34 cellular contexts compared by ENCODE assay signal in genomic region chr7:98300595-98301372, GRCh38. TPM values are rescaled to one million over a fixed set of nuclear protein-coding genes. Genes with fewer than 3 reads are reported as not detected.
A peak's percentile ranks its signal among the peaks of the same experiment; 100 is the strongest.
DNase-seq lines count a peak whose midpoint lies in the region; ATAC-seq, FAIRE-seq and TF ChIP-seq lines count a peak whose summit lies in the region.
"Had no signal": no experiment of that assay in that cellular context is flagged by ENCODE, and none has a peak within 500 bp of the region (broad histone marks: within the 10 kb centered on the region; RNA-seq: fewer than 3 reads in every experiment).

No MANE protein-coding gene starts in this region.

- WGBS in heart right ventricle, 2 donors: 75 to 86% methylated on average over 23 to 26 of the region's 26 CpGs
- WGBS in mesodermal cell (ENCODE audit: insufficient coverage in 2 of 2), 2 experiments: 81 to 87% methylated on average over 19 to 26 of the region's 26 CpGs

- H3K27ac ChIP-seq in cardiac muscle cell: peak overlapping the region; percentile 62
- no peak overlapping the region for H3K27ac ChIP-seq in heart right ventricle
- H3K27ac ChIP-seq in mesodermal cell (ENCODE audit: low read depth, low read length, severe bottlenecking): peak overlapping the region; percentile 29
- H3K27ac ChIP-seq: breast epithelium, C4-2B, GM23248, pancreas, Peyer's patch, thoracic aorta, vagina had no signal

- intact Hi-C loops in heart right ventricle (cut with DNase I): loop anchor here in 1 of 10 donors (5.0 kb wide), 1 partner anchor 112 kb away; no protein-coding TSS in a partner anchor

- H3K9me3 Mint-ChIP-seq in endothelial cell (ENCODE audit: unreplicated experiment): no peaks in the 10 kb centered on the region
- H3K9me3 Mint-ChIP-seq: activated CD4-positive, alpha-beta T cell treated with anti-CD3 and anti-CD28 coated beads, Interleukin-2, amount 10 ng/mL, durations not matched to agents 24 days and 14 days; activated naive CD4-positive, alpha-beta T cell treated with anti-CD3 and anti-CD28 coated beads, Interleukin-2, amount 50 U/mL, for 24 hours; natural killer cell; stimulated activated naive CD8-positive, alpha-beta T cell treated with anti-CD3 and anti-CD28 coated beads, Interleukin-15, amount 100 ng/mL, for 72 hours had no signal

- TF ChIP-seq CTCF in cardiac muscle cell (IDR thresholded peaks at IDR 0.05; ENCODE audit: low read depth, low read length) (no peak), heart right ventricle (IDR thresholded peaks at IDR 0.05) (no peak), endothelial cell (IDR thresholded peaks at IDR 0.05; ENCODE audit: unreplicated experiment) (no peak)

- peak overlapping the region; percentile 42 for H3K4me3 Mint-ChIP-seq in endothelial cell (ENCODE audit: unreplicated experiment)
- H3K4me3 Mint-ChIP-seq: activated CD4-positive, alpha-beta T cell treated with anti-CD3 and anti-CD28 coated beads, Interleukin-2, amount 10 ng/mL, durations not matched to agents 24 days and 14 days; activated naive CD4-positive, alpha-beta T cell treated with anti-CD3 and anti-CD28 coated beads, Interleukin-2, amount 50 U/mL, for 24 hours; natural killer cell; stimulated activated naive CD8-positive, alpha-beta T cell treated with anti-CD3 and anti-CD28 coated beads, Interleukin-15, amount 100 ng/mL, for 72 hours had no signal

- FAIRE-seq in urothelium cell line (lab: Jason Lieb, UNC): peak; percentile 32
- FAIRE-seq: colon, pancreas had no signal

- H3K9me3 ChIP-seq in cardiac muscle cell (ENCODE audit: low read depth): no peaks in the 10 kb centered on the region
- H3K9me3 ChIP-seq in heart right ventricle: no peaks in the 10 kb centered on the region
- no peaks in the 10 kb centered on the region for H3K9me3 ChIP-seq in mesodermal cell (ENCODE audit: control insufficient read depth, low read length)
- H3K9me3 ChIP-seq: pancreas, Peyer's patch, thoracic aorta, vagina had no signal

- H3K27me3 Mint-ChIP-seq in endothelial cell (ENCODE audit: unreplicated experiment): peaks cover 1% of the 10 kb centered on the region
- H3K27me3 Mint-ChIP-seq: activated CD4-positive, alpha-beta T cell treated with anti-CD3 and anti-CD28 coated beads, Interleukin-2, amount 10 ng/mL, durations not matched to agents 24 days and 14 days; activated naive CD4-positive, alpha-beta T cell treated with anti-CD3 and anti-CD28 coated beads, Interleukin-2, amount 50 U/mL, for 24 hours; stimulated activated naive CD8-positive, alpha-beta T cell treated with anti-CD3 and anti-CD28 coated beads, Interleukin-15, amount 100 ng/mL, for 72 hours had no signal

- H3K4me3 ChIP-seq in cardiac muscle cell: no peak overlapping the region
- no peak overlapping the region for H3K4me3 ChIP-seq in heart right ventricle
- H3K4me3 ChIP-seq in mesodermal cell (ENCODE audit: extremely low read depth, insufficient read depth, low read length, poor library complexity, severe bottlenecking): no peak overlapping the region
- H3K4me3 ChIP-seq: breast epithelium, GM23248, pancreas, Peyer's patch, smooth muscle cell, thoracic aorta, vagina had no signal

- ATAC-seq in heart right ventricle: no peak
- ATAC-seq: left ventricle myocardium superior, natural killer cell, pancreas had no signal

- H3K4me1 Mint-ChIP-seq in endothelial cell (ENCODE audit: unreplicated experiment): no peaks in the 10 kb centered on the region
- H3K4me1 Mint-ChIP-seq: activated CD4-positive, alpha-beta T cell treated with anti-CD3 and anti-CD28 coated beads, Interleukin-2, amount 10 ng/mL, durations not matched to agents 24 days and 14 days; activated naive CD4-positive, alpha-beta T cell treated with anti-CD3 and anti-CD28 coated beads, Interleukin-2, amount 50 U/mL, for 24 hours; stimulated activated naive CD8-positive, alpha-beta T cell treated with anti-CD3 and anti-CD28 coated beads, Interleukin-15, amount 100 ng/mL, for 72 hours had no signal

- peaks cover 37% of the 10 kb centered on the region for H3K4me1 ChIP-seq in cardiac muscle cell (ENCODE audit: low read depth)
- peaks cover 0 to 3% (median 0%) of the 10 kb centered on the region in 9 donors for H3K4me1 ChIP-seq in heart right ventricle
- peaks cover 25% of the 10 kb centered on the region for H3K4me1 ChIP-seq in mesodermal cell (ENCODE audit: control insufficient read depth, insufficient read depth, low read length, poor library complexity, severe bottlenecking)
- H3K4me1 ChIP-seq: breast epithelium, pancreas, Peyer's patch had no signal

- H3K27ac Mint-ChIP-seq in endothelial cell (ENCODE audit: unreplicated experiment): no peak overlapping the region
- H3K27ac Mint-ChIP-seq: activated CD4-positive, alpha-beta T cell treated with anti-CD3 and anti-CD28 coated beads, Interleukin-2, amount 10 ng/mL, durations not matched to agents 24 days and 14 days; activated naive CD4-positive, alpha-beta T cell treated with anti-CD3 and anti-CD28 coated beads, Interleukin-2, amount 50 U/mL, for 24 hours; natural killer cell; stimulated activated naive CD8-positive, alpha-beta T cell treated with anti-CD3 and anti-CD28 coated beads, Interleukin-15, amount 100 ng/mL, for 72 hours had no signal

- peaks cover 23% of the 10 kb centered on the region for H3K36me3 Mint-ChIP-seq in endothelial cell (ENCODE audit: low read depth, unreplicated experiment)
- H3K36me3 Mint-ChIP-seq: natural killer cell had no signal

- H3K36me3 ChIP-seq in cardiac muscle cell (no peaks in the 10 kb centered on the region), heart right ventricle (peaks cover 0 to 28% (median 0%) of the 10 kb centered on the region in 9 donors), mesodermal cell (ENCODE audit: control insufficient read depth, insufficient read depth, low read length) (peaks cover 28% of the 10 kb centered on the region)
- H3K36me3 ChIP-seq: vagina had no signal

- DNase-seq in cardiac muscle cell (ENCODE audit: low read depth in 1 of 2, low spot score in 1 of 2): no peak
- DNase-seq in heart right ventricle: no peak
- DNase-seq in endothelial cell (ENCODE audit: low spot score): no peak
- DNase-seq in urothelium cell line (ENCODE audit: low spot score): no peak
- DNase-seq in NCI-H774 (lab: John Stamatoyannopoulos, UW): no peak
- no peak for DNase-seq in cerebellar nuclear complex (lab: John Stamatoyannopoulos, UW)
- no peak for DNase-seq in HK-2 (ENCODE audit: unreplicated experiment)
- DNase-seq: activated CD4-positive, alpha-beta T cell treated with anti-CD3 and anti-CD28 coated beads, Interleukin-2, amount 10 ng/mL, durations not matched to agents 24 days and 14 days; activated CD8-positive, alpha-beta memory T cell treated with anti-CD3 and anti-CD28 coated beads for 24 hours; activated T-cell treated with anti-CD3 and anti-CD28 coated beads for 4 hours; amygdala; COR-L47; DND-41; effector CD8-positive, alpha-beta T cell; GM23248; left ventricle myocardium superior; MM.1S; natural killer cell; NCI-H2029; NCI-H526; Peyer's patch; SIG-M5; stimulated activated CD4-positive, alpha-beta T cell treated with anti-CD3 and anti-CD28 coated beads, Interleukin-1b, Interleukin-23, amount 100 ng/mL, for 48 hours; stimulated activated naive CD8-positive, alpha-beta T cell treated with anti-CD3 and anti-CD28 coated beads, Interleukin-15, amount 100 ng/mL, for 72 hours; T1000 had no signal

- H3K27me3 ChIP-seq in cardiac muscle cell (no peaks in the 10 kb centered on the region), heart right ventricle (no peaks in the 10 kb centered on the region)
- H3K27me3 ChIP-seq: breast epithelium, pancreas, Peyer's patch, vagina had no signal

RNA-seq across cellular contexts. Expression of gene BRI3, which starts 19.3 kb away (rescaled TPM):
- total RNA-seq in cardiac muscle cell (23.0 and 30.0 TPM in 2 replicates), heart right ventricle (100 to 1,000 TPM; 174 to 267 (median 218) TPM), endothelial cell (ENCODE audit: unreplicated experiment) (300 TPM)
- polyA plus RNA-seq in cardiac muscle cell (50.8 and 61.4 TPM in 2 replicates), heart right ventricle (100 to 1,000 TPM; 135 to 206 TPM)
- polyA plus RNA-seq in mesodermal cell (2013, experiment 1 of 2): 172 TPM
- polyA plus RNA-seq in mesodermal cell (2013, experiment 2 of 2): 147 TPM

RNA-seq across cellular contexts. Expression of gene TECPR1, which starts 48.8 kb away (rescaled TPM):
- total RNA-seq in cardiac muscle cell (24.4 and 27.8 TPM in 2 replicates), heart right ventricle (10 to 100 TPM; 12.8 to 23.8 (median 15.4) TPM), endothelial cell (ENCODE audit: unreplicated experiment) (129 TPM)
- polyA plus RNA-seq in cardiac muscle cell (19.2 and 19.3 TPM in 2 replicates), heart right ventricle (10 to 100 TPM; 13.6 to 15.9 TPM)
- 24.3 TPM for polyA plus RNA-seq in mesodermal cell (2013, experiment 1 of 2)
- 19.2 TPM for polyA plus RNA-seq in mesodermal cell (2013, experiment 2 of 2)

Comparison
In these comparisons a context has a peak if more than half of its experiments do, and no peak if none do; other contexts are left out.
1. H3K27ac ChIP-seq: peak in cardiac muscle cell (single experiment) and mesodermal cell (single experiment); none in heart right ventricle (0 of 10).